ENCODE assay signal across 8 cellular contexts in the genomic region with DNA sequence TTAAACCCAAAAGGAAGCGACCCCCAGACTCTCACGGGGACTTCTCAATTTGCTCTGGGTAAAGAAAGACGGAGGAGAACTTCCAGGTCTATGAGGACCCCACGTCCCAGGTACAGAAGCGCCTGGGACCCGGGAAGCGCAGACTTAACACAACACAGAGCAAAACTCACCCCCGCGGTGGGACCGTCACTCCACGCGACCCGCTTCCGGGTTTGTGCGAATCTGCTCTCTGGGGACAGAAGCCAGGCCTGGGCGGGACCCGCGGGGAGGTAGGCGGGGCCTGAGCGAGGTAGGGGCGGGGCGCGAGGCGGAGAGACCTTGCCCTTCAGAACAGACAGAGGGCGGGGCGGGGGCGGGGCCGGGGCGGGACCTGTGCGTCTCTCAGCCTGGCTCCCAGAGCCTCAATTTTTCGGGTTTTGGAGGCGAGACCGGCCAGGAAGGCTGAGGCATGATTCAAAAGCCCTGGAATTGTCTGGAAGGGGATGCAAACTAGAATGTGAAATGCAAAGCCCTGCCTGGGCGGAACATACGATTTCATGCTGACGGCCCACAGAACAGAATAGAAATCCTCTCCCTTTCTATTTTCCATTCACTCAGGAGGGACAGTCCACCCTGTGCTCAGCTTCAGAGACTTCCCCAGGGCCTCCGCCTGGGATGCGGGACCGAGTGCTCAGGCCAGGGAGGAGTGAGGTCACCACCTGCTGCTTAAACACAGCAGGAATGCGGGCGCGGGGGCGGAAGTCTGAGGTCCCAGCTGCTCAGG. TPM values are rescaled to one million over a fixed set of nuclear protein-coding genes. Genes with fewer than 3 reads are reported as not detected.
A peak's percentile ranks its signal among the peaks of the same experiment; 100 is the strongest.
DNase-seq lines count a peak whose midpoint lies in the region; ATAC-seq and TF ChIP-seq lines count a peak whose summit lies in the region.

No MANE protein-coding gene starts in this region.

- H3K36me3 Mint-ChIP-seq in endothelial cell (ENCODE audit: low read depth, unreplicated experiment): peaks cover 16% of the 10 kb centered on the region

- H3K27me3 Mint-ChIP-seq in endothelial cell (ENCODE audit: unreplicated experiment): peaks cover 6% of the 10 kb centered on the region

- peak; percentile 78 for ATAC-seq in HG03378 (IDR thresholded peaks at IDR 0.05; ENCODE audit: unreplicated experiment)

- H3K27me3 ChIP-seq in BJ (ENCODE audit: control insufficient read depth, insufficient read depth, low read length): no peaks in the 10 kb centered on the region

- TF ChIP-seq CTCF in BJ (IDR thresholded peaks at IDR 0.05; ENCODE audit: insufficient read depth, low read depth, low read length) (no peak), endothelial cell (IDR thresholded peaks at IDR 0.05; ENCODE audit: unreplicated experiment) (no peak)

- peak; percentile 88 for TF ChIP-seq POLR2A in GM19099 (IDR thresholded peaks at IDR 0.05; ENCODE audit: extremely low read depth, insufficient read length, low read depth)

- H3K9me3 Mint-ChIP-seq in endothelial cell (ENCODE audit: unreplicated experiment): no peaks in the 10 kb centered on the region

- H3K4me1 Mint-ChIP-seq in endothelial cell (ENCODE audit: unreplicated experiment): peaks cover 34% of the 10 kb centered on the region

- no peaks in the 10 kb centered on the region for H3K36me3 ChIP-seq in BJ (ENCODE audit: control insufficient read depth, insufficient read depth, low read length)

- H3K4me3 Mint-ChIP-seq in endothelial cell (ENCODE audit: unreplicated experiment): peak overlapping the region; percentile 98

- POLR2A ChIA-PET in BJ (lab: Charles Lee): no interaction called here

- CTCF ChIA-PET in BJ (lab: Yijun Ruan, JAX): interaction anchor here (1.0 kb wide), 1 partner anchor 51 kb away, joined by 3 read pairs; no protein-coding TSS in a partner anchor

- peak overlapping the region; percentile 96 for H3K27ac Mint-ChIP-seq in endothelial cell (ENCODE audit: unreplicated experiment)

- DNase-seq in BJ (ENCODE audit: low read depth) (peak; percentile 41), NK-92 (lab: John Stamatoyannopoulos, UW; ENCODE audit: unreplicated experiment) (peak; percentile 72), endothelial cell (ENCODE audit: low spot score) (peak; percentile 92), midbrain (lab: John Stamatoyannopoulos, UW) (peak; percentile 80)
- DNase-seq in activated CD8-positive, alpha-beta memory T cell treated with anti-CD3 and anti-CD28 coated beads, Interleukin-2, amount 50 U/mL, for 24 hours (ENCODE audit: extremely low read depth): peak; percentile 76
- peak; percentile 91 to 93 for DNase-seq in stimulated activated CD8-positive, alpha-beta memory T cell treated with anti-CD3 and anti-CD28 coated beads, Interleukin-2, amount 100 ng/mL, for 1 hour (ENCODE audit: low read depth in 2 of 2)

- peak overlapping the region; percentile 70 for H3K4me3 ChIP-seq in BJ (ENCODE audit: low read depth, low read length)

RNA-seq across cellular contexts. Expression of a gene that starts 19.3 kb away (rescaled TPM):
- 1.1 and 1.9 TPM in 2 replicates for polyA plus RNA-seq in BJ (2011; rRNA removed)
- 2.2 and 3.4 TPM in 2 replicates for polyA minus RNA-seq in BJ (2011; rRNA and poly(A)+ RNA removed)
- 12.2 TPM for total RNA-seq in endothelial cell (ENCODE audit: unreplicated experiment)

RNA-seq across cellular contexts. Expression of a gene that starts 20.1 kb away (rescaled TPM):
- 1.9 and 3.0 TPM in 2 replicates for polyA plus RNA-seq in BJ (2011; rRNA removed)
- 2.5 and 3.0 TPM in 2 replicates for polyA minus RNA-seq in BJ (2011; rRNA and poly(A)+ RNA removed)
- total RNA-seq in endothelial cell (ENCODE audit: unreplicated experiment): 16.5 TPM

RNA-seq across cellular contexts. Expression of a gene that starts 45.1 kb away (rescaled TPM):
- 7.9 and 8.4 TPM in 2 replicates for polyA plus RNA-seq in BJ (2011; rRNA removed)
- 2.9 and 5.7 TPM in 2 replicates for polyA minus RNA-seq in BJ (2011; rRNA and poly(A)+ RNA removed)
- 34.7 TPM for total RNA-seq in endothelial cell (ENCODE audit: unreplicated experiment)

Comparison
In these comparisons a context has a peak if more than half of its experiments do, and no peak if none do; other contexts are left out.
1. Peak in every context shown above with its lines: DNase-seq, ATAC-seq and H3K4me3 ChIP-seq.
2. DNase-seq: peak in every context shown above with its lines; median percentile 92 in endothelial cell; 92 in stimulated activated CD8-positive, alpha-beta memory T cell treated with anti-CD3 and anti-CD28 coated beads, Interleukin-2, amount 100 ng/mL, for 1 hour; 80 in midbrain; 76 in activated CD8-positive, alpha-beta memory T cell treated with anti-CD3 and anti-CD28 coated beads, Interleukin-2, amount 50 U/mL, for 24 hours; 72 in NK-92; 41 in BJ.